ENCODE assay signal across 8 cellular contexts in genomic region chr1:225882008-225882698, GRCh38. TPM values are rescaled to one million over a fixed set of nuclear protein-coding genes. Genes with fewer than 3 reads are reported as not detected.
A peak's percentile ranks its signal among the peaks of the same experiment; 100 is the strongest.
DNase-seq lines count a peak whose midpoint lies in the region; ATAC-seq and TF ChIP-seq lines count a peak whose summit lies in the region.

TMEM63A (minus strand) TSS chr1:225882380; CDS start chr1:225877580, 4,800 bp downstream.

- TF ChIP-seq CTCF in astrocyte of the cerebellum (IDR thresholded peaks at IDR 0.05; ENCODE audit: low read depth, low read length, missing control alignments), result no peak

- peaks cover 3% of the 10 kb centered on the region for H3K36me3 Mint-ChIP-seq in IgD-negative memory B cell

- H3K27ac Mint-ChIP-seq in IgD-negative memory B cell, result peak within 1 kb of the TSS; percentile 70 to 94 (median 92)

- H3K27me3 Mint-ChIP-seq in IgD-negative memory B cell, result no peaks in the 10 kb centered on the region

- ATAC-seq in GM21529 (IDR thresholded peaks at IDR 0.05; ENCODE audit: unreplicated experiment), result peak; percentile 76
- peak; percentile 94 for ATAC-seq in sciatic nerve

- H3K9me3 ChIP-seq in ES-I3 (ENCODE audit: control insufficient read depth, insufficient read depth, low read length), result no peaks in the 10 kb centered on the region

- peak within 1 kb of the TSS; percentile 90 for H3K9ac ChIP-seq in ES-I3 (ENCODE audit: low read depth, low read length)

- H3K36me3 ChIP-seq in ES-I3 (ENCODE audit: insufficient read depth, low read length), result no peaks in the 10 kb centered on the region; the same call in 1 of the 2 replicates

- in situ Hi-C loops in astrocyte of the cerebellum (cut with HindIII; ENCODE audit: low sequenced_read_pairs), result loop anchor here (5.0 kb wide), 2 partner anchors 40 to 105 kb away; partner anchors contain the start of gene PYCR2

- peak within 1 kb of the TSS; percentile 93 to 99 (median 96) for H3K4me3 Mint-ChIP-seq in IgD-negative memory B cell

- peak; percentile 84 for DNase-seq in T-helper 22 cell (ENCODE audit: low read depth)
- peak; percentile 48 for DNase-seq in astrocyte of the cerebellum (ENCODE audit: low read depth)
- peak; percentile 66 to 84 for DNase-seq in hippocampal formation (lab: John Stamatoyannopoulos, UW)
- peak; percentile 96 for DNase-seq in sciatic nerve (ENCODE audit: low spot score)
- no peak for DNase-seq in NCI-H1930 (lab: John Stamatoyannopoulos, UW)

- intact Hi-C loops in sciatic nerve (cut with DNase I), result no loop called here

- no peaks in the 10 kb centered on the region for H3K9me3 Mint-ChIP-seq in IgD-negative memory B cell

- peaks cover 24 to 37% (median 37%) of the 10 kb centered on the region in 3 donors for H3K4me1 Mint-ChIP-seq in IgD-negative memory B cell

- H3K4me3 ChIP-seq in astrocyte of the cerebellum (ENCODE audit: low read depth, low read length), result peak within 1 kb of the TSS; percentile 93

- H3K4me1 ChIP-seq in ES-I3 (ENCODE audit: insufficient read depth, low read length), result peaks cover 16% of the 10 kb centered on the region

RNA-seq across cellular contexts. Expression of gene TMEM63A, which starts in this region (rescaled TPM):
- polyA plus RNA-seq in IgD-negative memory B cell, result 32.1 TPM
- 95.7 TPM for total RNA-seq in sciatic nerve

Comparison
In these comparisons a context has a peak if more than half of its experiments do, and no peak if none do; other contexts are left out.
1. DNase-seq: peak in T-helper 22 cell (single experiment), astrocyte of the cerebellum (single experiment), hippocampal formation (2 of 2) and sciatic nerve (single experiment); none in NCI-H1930 (0 of 2).